27 cellular contexts compared by ENCODE assay signal in genomic region chr7:95871896-95872295, GRCh38.
"Had no signal": no experiment of that assay in that cellular context is flagged by ENCODE, and none has a peak within 500 bp of the region (broad histone marks: within the 10 kb centered on the region; RNA-seq: fewer than 3 reads in every experiment).

No MANE protein-coding gene starts in this region.

- H3K9me3 ChIP-seq: ascending aorta, breast epithelium, colonic mucosa, esophagus squamous epithelium, gastroesophageal sphincter, heart right ventricle had no signal

- FAIRE-seq: endothelial cell of umbilical vein had no signal

- DNase-seq: activated CD4-positive, alpha-beta memory T cell treated with anti-CD3 and anti-CD28 coated beads, Interleukin-2, amount 10 ng/mL, durations not matched to agents 7 days and 5 days; activated CD4-positive, alpha-beta T cell treated with anti-CD3 and anti-CD28 coated beads for 1 hour; activated CD4-positive, alpha-beta T cell treated with anti-CD3 and anti-CD28 coated beads for 4 hours; activated CD4-positive, alpha-beta T cell treated with anti-CD3 and anti-CD28 coated beads, Interleukin-2, amount 10 ng/mL, durations not matched to agents 7 days and 5 days; activated CD4-positive, alpha-beta T cell treated with anti-CD3 and anti-CD28 coated beads, Interleukin-2, amount 50 U/mL, for 4 hours; activated CD8-positive, alpha-beta memory T cell treated with anti-CD3 and anti-CD28 coated beads, Interleukin-2, amount 50 U/mL, for 48 hours; activated gamma-delta T cell; activated naive CD4-positive, alpha-beta T cell; activated naive CD4-positive, alpha-beta T cell treated with anti-CD3 and anti-CD28 coated beads, Interleukin-2, amount 10 ng/mL, durations not matched to agents 7 days and 5 days; activated naive CD8-positive, alpha-beta T cell treated with anti-CD3 and anti-CD28 coated beads, Interleukin-2, amount 10 ng/mL, durations not matched to agents 7 days and 5 days; activated T-cell treated with anti-CD3 and anti-CD28 coated beads for 4 hours; activated T-cell treated with anti-CD3 and anti-CD28 coated beads, Interleukin-2, amount 50 U/mL, for 24 hours; activated T-cell treated with anti-CD3 and anti-CD28 coated beads, Interleukin-2, amount 50 U/mL, for 72 hours; central memory CD4-positive, alpha-beta T cell; colonic mucosa; effector CD8-positive, alpha-beta T cell; esophagus squamous epithelium; foreskin melanocyte; heart right ventricle; T-helper 17 cell; T1000 had no signal

- H3K4me3 ChIP-seq: ascending aorta, breast epithelium, cardiac muscle cell, colonic mucosa, esophagus squamous epithelium, gastroesophageal sphincter, heart right ventricle had no signal

- H3K27me3 ChIP-seq: ascending aorta, breast epithelium, cardiac muscle cell, colonic mucosa, esophagus squamous epithelium, gastroesophageal sphincter, heart right ventricle had no signal

- H3K27ac ChIP-seq: breast epithelium, cardiac muscle cell, colonic mucosa, epithelial cell of prostate, esophagus squamous epithelium, gastroesophageal sphincter, heart right ventricle had no signal

- ATAC-seq: activated T-cell treated with anti-CD3 and anti-CD28 coated beads, Interleukin-2, amount 50 U/mL, for 72 hours; gastroesophageal sphincter; T-helper 17 cell had no signal

- H3K4me1 ChIP-seq: breast epithelium, colonic mucosa, esophagus squamous epithelium had no signal

- H3K36me3 ChIP-seq: breast epithelium, cardiac muscle cell, colonic mucosa, esophagus squamous epithelium had no signal
